ENCODE assay signal across 8 cellular contexts in genomic region chr2:238439093-238439849, GRCh38. TPM values are rescaled to one million over a fixed set of nuclear protein-coding genes. Genes with fewer than 3 reads are reported as not detected.
DNase-seq lines count a peak whose midpoint lies in the region; ATAC-seq and TF ChIP-seq lines count a peak whose summit lies in the region.

No MANE protein-coding gene starts in this region.

- ATAC-seq in HG02840 (IDR thresholded peaks at IDR 0.05; ENCODE audit: low FRiP score, unreplicated experiment) = no peak

- TF ChIP-seq CTCF in fibroblast of villous mesenchyme (IDR thresholded peaks at IDR 0.05; ENCODE audit: insufficient read depth, low read depth, low read length) = no peak

- peak; percentile 63 for DNase-seq in GM04504 (ENCODE audit: low read depth)
- peak; percentile 17 to 34 (median 24) for DNase-seq in activated CD8-positive, alpha-beta memory T cell treated with anti-CD3 and anti-CD28 coated beads for 48 hours (ENCODE audit: low read depth in 2 of 3, low spot score in 2 of 3)
- DNase-seq in fibroblast of villous mesenchyme (ENCODE audit: low read depth) = peak; percentile 62
- peak; percentile 22 to 54 (median 39) for DNase-seq in stimulated activated CD4-positive, alpha-beta T cell treated with anti-CD3 and anti-CD28 coated beads, Interleukin-1b, Interleukin-23, amount 100 ng/mL, for 24 hours (ENCODE audit: low read depth in 4 of 4, low spot score in 1 of 4)
- no peak for DNase-seq in NCI-H2196 (lab: John Stamatoyannopoulos, UW; ENCODE audit: unreplicated experiment)
- no peak for DNase-seq in cerebellar cortex (ENCODE audit: low spot score)
- no peak for DNase-seq in NCI-H1092 (lab: John Stamatoyannopoulos, UW)

- H3K4me3 ChIP-seq in fibroblast of villous mesenchyme (ENCODE audit: low read depth, low read length) = no peak overlapping the region

RNA-seq across cellular contexts. Expression of gene ASB1, which starts 12.5 kb away (rescaled TPM):
- 21.2 and 23.2 TPM in 2 replicates for total RNA-seq in fibroblast of villous mesenchyme

Comparison
In these comparisons a context has a peak if more than half of its experiments do, and no peak if none do; other contexts are left out.
1. DNase-seq: peak in GM04504 (single experiment), activated CD8-positive, alpha-beta memory T cell treated with anti-CD3 and anti-CD28 coated beads for 48 hours (3 of 3), fibroblast of villous mesenchyme (single experiment) and stimulated activated CD4-positive, alpha-beta T cell treated with anti-CD3 and anti-CD28 coated beads, Interleukin-1b, Interleukin-23, amount 100 ng/mL, for 24 hours (4 of 4); none in NCI-H2196 (single experiment), cerebellar cortex (single experiment) and NCI-H1092 (single experiment).